32 cellular contexts compared by ENCODE assay signal in genomic region chr11:24406980-24407379, GRCh38.
"Had no signal": no experiment of that assay in that cellular context is flagged by ENCODE, and none has a peak within 500 bp of the region (broad histone marks: within the 10 kb centered on the region; RNA-seq: fewer than 3 reads in every experiment).

No MANE protein-coding gene starts in this region.

- H3K36me3 ChIP-seq: MG63, SJCRH30 had no signal

- H2AFZ ChIP-seq: PC-9 had no signal

- H3K4me1 ChIP-seq: SJCRH30 had no signal

- H3K27ac ChIP-seq: PC-9, RWPE1, SJCRH30, SK-N-MC had no signal

- H3K27me3 ChIP-seq: MG63, SJCRH30 had no signal

- DNase-seq: Kasumi-1, MG63, NCI-H1092, NCI-H1105, NCI-H1417 treated with DMSO at 0.1 percent for 48 hours, NCI-H1436 treated with DMSO at 0.1 percent for 48 hours, NCI-H1694, NCI-H187, NCI-H1930, NCI-H2029 treated with DMSO at 0.1 percent for 48 hours, NCI-H2081 treated with DMSO at 0.1 percent for 48 hours, NCI-H2107, NCI-H2171, NCI-H226, NCI-H446 treated with DMSO at 0.1 percent for 48 hours, NCI-H510A, NCI-H524, NCI-H526, NCI-H69, NCI-H748 treated with DMSO at 0.1 percent for 48 hours, NCI-H82, PC-9, SHP77, SIG-M5, SJCRH30, T-cell had no signal

- H3K4me3 ChIP-seq: MG63, PC-9, SJCRH30, SK-N-MC had no signal

- FAIRE-seq: RCC 7860 had no signal

- H3K9me3 ChIP-seq: MG63, SJCRH30 had no signal

- ATAC-seq: Panc1, Right ventricle myocardium inferior, SK-N-SH treated with all-trans-retinoic acid at 6 μM for 48 hours, T-cell had no signal

- H3K4me2 ChIP-seq: PC-9 had no signal
